ENCODE assay signal across 1 cellular context in the genomic region with DNA sequence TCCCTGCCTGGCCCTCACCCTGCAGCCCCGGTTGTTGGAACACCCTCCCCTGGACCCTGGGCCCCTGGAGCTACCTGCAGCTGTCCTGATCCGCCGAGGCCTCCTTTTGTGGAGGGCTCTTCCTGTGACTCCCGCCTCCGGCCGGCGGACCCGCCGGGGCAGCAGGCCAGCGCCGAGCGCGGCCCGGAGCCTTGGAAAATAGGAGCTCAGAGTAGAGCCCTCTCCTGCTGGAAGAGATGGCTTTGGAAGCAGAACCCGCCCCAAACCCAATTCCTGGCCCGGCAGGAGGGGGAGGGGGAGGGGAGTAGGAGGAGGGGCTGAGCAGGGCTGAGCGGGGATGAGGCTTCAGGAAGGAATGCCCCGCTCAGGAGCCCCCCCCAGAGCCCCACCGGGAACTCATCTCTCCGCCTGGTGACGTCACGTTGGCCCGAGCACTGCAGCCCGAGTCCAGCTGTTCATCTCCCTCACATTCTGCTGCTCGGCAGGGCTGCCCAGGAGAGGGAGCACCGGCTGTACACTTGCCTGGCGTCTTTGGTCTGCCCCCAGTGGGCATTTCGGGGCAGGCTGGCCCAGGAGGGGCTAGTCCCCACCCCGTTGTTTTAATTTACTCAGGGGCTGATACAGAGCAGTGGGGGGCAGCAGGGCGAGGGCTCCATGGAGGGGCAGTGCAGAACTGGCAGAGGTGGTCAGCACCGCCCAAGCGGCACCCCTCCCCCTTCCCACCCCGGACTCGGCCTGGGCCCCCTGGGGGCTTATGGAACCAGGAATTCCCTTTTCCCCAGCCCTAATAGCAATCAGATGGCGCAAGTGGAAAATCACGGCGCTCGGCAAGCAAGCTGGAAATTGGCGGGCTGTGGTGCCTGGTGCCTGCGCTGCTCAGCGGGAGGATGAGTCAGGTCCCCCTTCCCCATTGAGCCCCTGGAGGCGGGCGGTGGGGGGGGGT.
TF ChIP-seq lines count a peak whose summit lies in the region.

A gene with protein sequence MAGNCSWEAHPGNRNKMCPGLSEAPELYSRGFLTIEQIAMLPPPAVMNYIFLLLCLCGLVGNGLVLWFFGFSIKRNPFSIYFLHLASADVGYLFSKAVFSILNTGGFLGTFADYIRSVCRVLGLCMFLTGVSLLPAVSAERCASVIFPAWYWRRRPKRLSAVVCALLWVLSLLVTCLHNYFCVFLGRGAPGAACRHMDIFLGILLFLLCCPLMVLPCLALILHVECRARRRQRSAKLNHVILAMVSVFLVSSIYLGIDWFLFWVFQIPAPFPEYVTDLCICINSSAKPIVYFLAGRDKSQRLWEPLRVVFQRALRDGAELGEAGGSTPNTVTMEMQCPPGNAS (minus strand): TSS at position 238 of the 943 bp plus-strand sequence. CDS start 3,345 bp downstream, outside the sequence.

TF ChIP-seq in WTC11, 78 proteins besides CTCF, POLR2A, EP300 and RAD21 (continued from another document):
- TF ChIP-seq IRF1 (CRISPR knock-in tag; IDR thresholded peaks at IDR 0.05) (no peak), ARID4B (CRISPR knock-in tag; IDR thresholded peaks at IDR 0.05; ENCODE audit: borderline replicate concordance) (no peak), RELA (CRISPR knock-in tag; IDR thresholded peaks at IDR 0.05; ENCODE audit: borderline replicate concordance) (no peak), GTF2I (CRISPR knock-in tag; conservative IDR thresholded peaks at IDR 0.05) (peak; percentile 77; the same call in 1 of the 2 replicates), ZNF396 (CRISPR knock-in tag; IDR thresholded peaks at IDR 0.05; ENCODE audit: borderline replicate concordance) (no peak), GRHL2 (CRISPR knock-in tag; IDR thresholded peaks at IDR 0.05; ENCODE audit: insufficient replicate concordance, severe bottlenecking) (no peak)
- TF ChIP-seq, protein P1, sequence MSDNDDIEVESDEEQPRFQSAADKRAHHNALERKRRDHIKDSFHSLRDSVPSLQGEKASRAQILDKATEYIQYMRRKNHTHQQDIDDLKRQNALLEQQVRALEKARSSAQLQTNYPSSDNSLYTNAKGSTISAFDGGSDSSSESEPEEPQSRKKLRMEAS (CRISPR knock-in tag; IDR thresholded peaks at IDR 0.05), result no peak
